In genomic region chr2:60608679-60609078, GRCh38 we compare ENCODE assay signal across 27 cellular contexts. TPM values are rescaled to one million over a fixed set of nuclear protein-coding genes. Genes with fewer than 3 reads are reported as not detected.
"Had no signal": no experiment of that assay in that cellular context is flagged by ENCODE, and none has a peak within 500 bp of the region (broad histone marks: within the 10 kb centered on the region; RNA-seq: fewer than 3 reads in every experiment).

No MANE protein-coding gene starts in this region.

- DNase-seq: activated CD4-positive, alpha-beta memory T cell treated with anti-CD3 and anti-CD28 coated beads, Interleukin-2, amount 10 ng/mL, durations not matched to agents 7 days and 5 days; activated CD4-positive, alpha-beta T cell treated with anti-CD3 and anti-CD28 coated beads, Interleukin-2, amount 10 ng/mL, durations not matched to agents 24 days and 14 days; activated effector memory CD4-positive, alpha-beta T cell treated with Interleukin-2 at 50 U/mL for 16 hours; activated naive CD4-positive, alpha-beta T cell treated with anti-CD3 and anti-CD28 coated beads, Interleukin-2, amount 10 ng/mL, durations not matched to agents 7 days and 5 days; activated T-cell treated with anti-CD3 and anti-CD28 coated beads, Interleukin-2, amount 50 U/mL, for 72 hours; brain microvascular endothelial cell; central memory CD4-positive, alpha-beta T cell; colonic mucosa; dorsolateral prefrontal cortex; effector memory CD8-positive, alpha-beta T cell; hypothalamus; left cardiac atrium; ovary; psoas muscle; right cardiac atrium; stimulated activated CD4-positive, alpha-beta T cell treated with anti-CD3 and anti-CD28 coated beads, Interleukin-1b, Interleukin-23, amount 100 ng/mL, for 48 hours; stimulated activated naive CD8-positive, alpha-beta T cell treated with anti-CD3 and anti-CD28 coated beads, Interleukin-15, amount 100 ng/mL, for 72 hours; uterus had no signal

- H3K36me3 ChIP-seq: brain microvascular endothelial cell, colonic mucosa, neutrophil, ovary, suprapubic skin, tibial nerve, uterus had no signal

- ATAC-seq: activated CD4-positive, CD25-positive, alpha-beta regulatory T cell treated with anti-CD3 and anti-CD28 coated beads, Interleukin-2, amount 50 U/mL, for 24 hours; activated T-cell treated with anti-CD3 and anti-CD28 coated beads, Interleukin-2, amount 50 U/mL, for 72 hours; effector memory CD8-positive, alpha-beta T cell; natural killer cell treated with Interleukin-12 subunit alpha and Interleukin-12 subunit beta and Interleukin-15 and Interleukin-18, amount 100 ng/mL, for 72 hours; psoas muscle; right cardiac atrium; stimulated activated naive CD8-positive, alpha-beta T cell treated with anti-CD3 and anti-CD28 coated beads, Interleukin-15, amount 100 ng/mL, for 72 hours had no signal

- H3K4me1 ChIP-seq: colonic mucosa, psoas muscle, suprapubic skin, uterus had no signal

- H3K4me3 ChIP-seq: colonic mucosa, dorsolateral prefrontal cortex, ovary, psoas muscle, suprapubic skin, tibial nerve, uterus had no signal

- H3K27me3 ChIP-seq: brain microvascular endothelial cell, colonic mucosa, neutrophil, ovary, suprapubic skin, tibial nerve, uterus had no signal

- H3K9me3 ChIP-seq: colonic mucosa, neutrophil, ovary, psoas muscle, suprapubic skin, tibial nerve, uterus had no signal

- H3K27ac ChIP-seq: brain microvascular endothelial cell, colonic mucosa, dorsolateral prefrontal cortex, epithelial cell of prostate, neutrophil, ovary, psoas muscle, suprapubic skin, tibial nerve, uterus, VCaP had no signal

- FAIRE-seq: frontal cortex, islet of Langerhans had no signal

RNA-seq across cellular contexts. Expression of gene BCL11A, which starts 55.2 kb away (rescaled TPM):
- total RNA-seq: activated CD4-positive, alpha-beta memory T cell treated with anti-CD3 and anti-CD28 coated beads, Interleukin-2, amount 10 ng/mL, durations not matched to agents 7 days and 5 days; activated CD4-positive, alpha-beta T cell treated with anti-CD3 and anti-CD28 coated beads, Interleukin-2, amount 10 ng/mL, durations not matched to agents 24 days and 14 days had no signal
